19 cellular contexts compared by ENCODE assay signal in genomic region chr4:3468154-3468553, GRCh38. TPM values are rescaled to one million over a fixed set of nuclear protein-coding genes. Genes with fewer than 3 reads are reported as not detected.
"Had no signal": no experiment of that assay in that cellular context is flagged by ENCODE, and none has a peak within 500 bp of the region (broad histone marks: within the 10 kb centered on the region; RNA-seq: fewer than 3 reads in every experiment).

No MANE protein-coding gene starts in this region.

- DNase-seq: effector memory CD4-positive, alpha-beta T cell; hippocampal formation; kidney glomerular epithelial cell; lower lobe of right lung; midbrain; small intestine; stimulated activated CD4-positive, alpha-beta T cell treated with anti-CD3 and anti-CD28 coated beads, Interleukin-2, amount 100 ng/mL, for 48 hours; stimulated activated naive CD4-positive, alpha-beta T cell treated with Interleukin-2 at 50 U/mL for 16 hours; uterus had no signal

- H3K36me3 ChIP-seq: heart left ventricle, lower lobe of right lung, upper lobe of left lung, uterus had no signal

- H3K27ac ChIP-seq: lower lobe of right lung, upper lobe of left lung, uterus had no signal

- H3K4me3 ChIP-seq: heart left ventricle, lower lobe of right lung, upper lobe of left lung, uterus had no signal

- H3K9me3 ChIP-seq: heart left ventricle, lower lobe of right lung, upper lobe of left lung, uterus had no signal

- FAIRE-seq: endometrium, frontal cortex, small intestine had no signal

- H3K27me3 ChIP-seq: uterus had no signal

RNA-seq across cellular contexts. Expression of gene DOK7, which starts 5.0 kb away (rescaled TPM):
- total RNA-seq: glomerular endothelial cell, omental fat pad had no signal
- polyA plus RNA-seq: fibroblast of lung had no signal

RNA-seq across cellular contexts. Expression of gene HGFAC, which starts 26.4 kb away (rescaled TPM):
- total RNA-seq: esophagus mucosa; natural killer cell treated with Interleukin-12 subunit alpha and Interleukin-12 subunit beta and Interleukin-15 and Interleukin-18, amount 100 ng/mL, for 72 hours; omental fat pad; pulmonary artery endothelial cell had no signal
- polyA plus RNA-seq: fibroblast of lung had no signal
